ENCODE assay signal across 1 cellular context in the genomic region with DNA sequence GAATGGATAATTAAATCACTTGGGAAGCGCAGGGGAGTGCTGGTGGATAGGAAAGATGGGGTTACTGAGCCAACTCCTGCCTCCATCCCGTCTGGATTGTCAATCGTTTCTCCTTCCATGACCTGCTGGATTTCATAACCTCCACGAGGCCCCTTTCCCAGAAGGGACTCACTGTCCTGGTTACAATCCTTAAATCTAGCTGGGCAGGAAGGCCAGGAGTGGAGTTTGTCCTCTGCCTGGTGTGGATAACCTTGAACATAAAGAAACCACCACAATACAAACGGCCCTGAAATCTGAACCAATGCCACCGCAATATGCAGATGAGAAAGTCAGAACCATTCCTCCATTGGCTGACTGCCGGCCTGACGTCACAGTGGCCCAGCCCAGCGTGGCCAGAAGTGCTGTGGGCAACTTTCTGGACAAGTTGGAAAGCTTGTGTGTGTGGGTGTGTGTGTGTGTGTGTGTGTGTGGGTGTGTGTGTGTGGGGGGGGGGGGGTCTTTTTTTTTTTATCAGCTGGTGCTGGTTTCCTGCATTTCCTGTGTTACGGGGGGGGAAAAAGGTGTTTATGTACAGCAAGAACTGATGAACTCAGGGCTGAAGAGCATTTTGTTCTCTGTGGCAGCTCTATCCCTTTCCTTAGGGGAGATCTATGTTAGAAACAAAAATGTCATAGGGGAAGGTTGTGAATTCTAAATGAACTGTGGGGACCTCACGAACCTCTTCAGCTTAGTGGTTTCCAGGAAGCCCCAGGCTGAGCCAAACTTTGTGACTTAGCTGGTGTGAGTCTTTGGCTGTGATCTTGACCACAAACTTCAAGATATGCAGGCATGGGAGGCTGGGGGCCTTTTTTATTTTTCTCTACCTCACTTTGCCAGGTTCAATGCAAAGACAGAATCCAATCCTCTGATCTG.
TF ChIP-seq lines count a peak whose summit lies in the region.

No MANE protein-coding gene starts in this region.

TF ChIP-seq in H1, 55 proteins besides CTCF, POLR2A, EP300 and RAD21 (continued from another document):
- TF ChIP-seq ASH2L (IDR thresholded peaks at IDR 0.05; ENCODE audit: low read length): peak; percentile 63
- peak; percentile 75 for TF ChIP-seq CREB1 (IDR thresholded peaks at IDR 0.05)
- no peak for TF ChIP-seq KDM1A (IDR thresholded peaks at IDR 0.05; ENCODE audit: borderline replicate concordance, low read length)
- TF ChIP-seq MAFK (IDR thresholded peaks at IDR 0.05; ENCODE audit: low read depth, low read length): no peak
TF ChIP-seq in H1: peak in this region for 2.
